In genomic region chr3:112167758-112168157, GRCh38 we compare ENCODE assay signal across 1 cellular context.
TF ChIP-seq lines count a peak whose summit lies in the region.

No MANE protein-coding gene starts in this region.

TF ChIP-seq in GM12878, 131 proteins besides CTCF, POLR2A, EP300 and RAD21 (continued from another document and continues in another):
- no peak for TF ChIP-seq ZBTB40 (IDR thresholded peaks at IDR 0.05; ENCODE audit: borderline replicate concordance)
- TF ChIP-seq, protein P1, sequence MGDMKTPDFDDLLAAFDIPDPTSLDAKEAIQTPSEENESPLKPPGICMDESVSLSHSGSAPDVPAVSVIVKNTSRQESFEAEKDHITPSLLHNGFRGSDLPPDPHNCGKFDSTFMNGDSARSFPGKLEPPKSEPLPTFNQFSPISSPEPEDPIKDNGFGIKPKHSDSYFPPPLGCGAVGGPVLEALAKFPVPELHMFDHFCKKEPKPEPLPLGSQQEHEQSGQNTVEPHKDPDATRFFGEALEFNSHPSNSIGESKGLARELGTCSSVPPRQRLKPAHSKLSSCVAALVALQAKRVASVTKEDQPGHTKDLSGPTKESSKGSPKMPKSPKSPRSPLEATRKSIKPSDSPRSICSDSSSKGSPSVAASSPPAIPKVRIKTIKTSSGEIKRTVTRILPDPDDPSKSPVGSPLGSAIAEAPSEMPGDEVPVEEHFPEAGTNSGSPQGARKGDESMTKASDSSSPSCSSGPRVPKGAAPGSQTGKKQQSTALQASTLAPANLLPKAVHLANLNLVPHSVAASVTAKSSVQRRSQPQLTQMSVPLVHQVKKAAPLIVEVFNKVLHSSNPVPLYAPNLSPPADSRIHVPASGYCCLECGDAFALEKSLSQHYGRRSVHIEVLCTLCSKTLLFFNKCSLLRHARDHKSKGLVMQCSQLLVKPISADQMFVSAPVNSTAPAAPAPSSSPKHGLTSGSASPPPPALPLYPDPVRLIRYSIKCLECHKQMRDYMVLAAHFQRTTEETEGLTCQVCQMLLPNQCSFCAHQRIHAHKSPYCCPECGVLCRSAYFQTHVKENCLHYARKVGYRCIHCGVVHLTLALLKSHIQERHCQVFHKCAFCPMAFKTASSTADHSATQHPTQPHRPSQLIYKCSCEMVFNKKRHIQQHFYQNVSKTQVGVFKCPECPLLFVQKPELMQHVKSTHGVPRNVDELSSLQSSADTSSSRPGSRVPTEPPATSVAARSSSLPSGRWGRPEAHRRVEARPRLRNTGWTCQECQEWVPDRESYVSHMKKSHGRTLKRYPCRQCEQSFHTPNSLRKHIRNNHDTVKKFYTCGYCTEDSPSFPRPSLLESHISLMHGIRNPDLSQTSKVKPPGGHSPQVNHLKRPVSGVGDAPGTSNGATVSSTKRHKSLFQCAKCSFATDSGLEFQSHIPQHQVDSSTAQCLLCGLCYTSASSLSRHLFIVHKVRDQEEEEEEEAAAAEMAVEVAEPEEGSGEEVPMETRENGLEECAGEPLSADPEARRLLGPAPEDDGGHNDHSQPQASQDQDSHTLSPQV (IDR thresholded peaks at IDR 0.05) = no peak
- no peak for TF ChIP-seq ZNF217 (IDR thresholded peaks at IDR 0.05)
- TF ChIP-seq PRDM15 (CRISPR knock-in tag; IDR thresholded peaks at IDR 0.05) = no peak
- TF ChIP-seq RAD51 (IDR thresholded peaks at IDR 0.05) = no peak
- no peak for TF ChIP-seq CREB1 (IDR thresholded peaks at IDR 0.05; ENCODE audit: low read depth)
- no peak for TF ChIP-seq MYC (IDR thresholded peaks at IDR 0.05; ENCODE audit: insufficient read depth, insufficient read length, insufficient replicate concordance, low read length, severe bottlenecking)
- TF ChIP-seq JUNB (IDR thresholded peaks at IDR 0.05) = peak; percentile 30; the same call in 1 of the 2 replicates
- no peak for TF ChIP-seq TARDBP (IDR thresholded peaks at IDR 0.05; ENCODE audit: borderline replicate concordance)
- no peak for TF ChIP-seq EZH2 (IDR thresholded peaks at IDR 0.05; ENCODE audit: borderline replicate concordance, control insufficient read depth, low read depth, low read length)
- no peak for TF ChIP-seq HDAC2 (IDR thresholded peaks at IDR 0.05)
- TF ChIP-seq ZNF207 (IDR thresholded peaks at IDR 0.05; ENCODE audit: borderline replicate concordance) = no peak
- TF ChIP-seq CHD2 (IDR thresholded peaks at IDR 0.05; ENCODE audit: borderline replicate concordance, low read depth, low read length) = no peak
- no peak for TF ChIP-seq IRF3 (IDR thresholded peaks at IDR 0.05)
- no peak for TF ChIP-seq BCL3 (IDR thresholded peaks at IDR 0.05; ENCODE audit: borderline replicate concordance, insufficient read depth, low read depth, low read length, poor library complexity, severe bottlenecking)
- TF ChIP-seq DPF2 (IDR thresholded peaks at IDR 0.05) = peak; percentile 62
- TF ChIP-seq RUNX3 (IDR thresholded peaks at IDR 0.05; ENCODE audit: low read length) = no peak
- TF ChIP-seq PML (IDR thresholded peaks at IDR 0.05; ENCODE audit: low read length) = no peak
- 0 out of 2 replicates have a peak, but pooled peaks have one; percentile 37 for TF ChIP-seq STAT3 (IDR thresholded peaks at IDR 0.05; ENCODE audit: low read depth, low read length)
- no peak for TF ChIP-seq PBX3 (IDR thresholded peaks at IDR 0.05; ENCODE audit: insufficient replicate concordance, low read depth, low read length)
- no peak for TF ChIP-seq SMC3 (IDR thresholded peaks at IDR 0.05; ENCODE audit: borderline replicate concordance, low read length)
- no peak for TF ChIP-seq ETV6 (conservative IDR thresholded peaks at IDR 0.05 in 1 of 2, IDR thresholded peaks at IDR 0.05 in 1 of 2; ENCODE audit: borderline replicate concordance in 1 of 2, low read depth in 1 of 2)
- no peak for TF ChIP-seq RFX5 (IDR thresholded peaks at IDR 0.05; ENCODE audit: low read depth, low read length)
- TF ChIP-seq SUPT20H (IDR thresholded peaks at IDR 0.05; ENCODE audit: borderline replicate concordance, control insufficient read depth, low read depth, low read length) = no peak
- no peak for TF ChIP-seq POLR2AphosphoS5 (IDR thresholded peaks at IDR 0.05; ENCODE audit: low read length)
- no peak for TF ChIP-seq KAT2A (conservative IDR thresholded peaks at IDR 0.05; ENCODE audit: control insufficient read depth, low read depth, low read length)
- no peak for TF ChIP-seq SRF (IDR thresholded peaks at IDR 0.05; ENCODE audit: low read depth in 2 of 2, low read length in 2 of 2)
- TF ChIP-seq RCOR1 (conservative IDR thresholded peaks at IDR 0.05; ENCODE audit: low read depth, low read length) = no peak
- no peak for TF ChIP-seq ZNF274 (IDR thresholded peaks at IDR 0.05; ENCODE audit: insufficient read depth, insufficient read length)
- no peak for TF ChIP-seq GATAD2B (conservative IDR thresholded peaks at IDR 0.05; ENCODE audit: low read depth)
- TF ChIP-seq BMI1 (IDR thresholded peaks at IDR 0.05; ENCODE audit: borderline replicate concordance) = no peak
- TF ChIP-seq NR2C1 (IDR thresholded peaks at IDR 0.05) = no peak
- TF ChIP-seq NR2C2 (IDR thresholded peaks at IDR 0.05; ENCODE audit: borderline replicate concordance, control insufficient read depth, insufficient read length, low read depth) = no peak
- TF ChIP-seq PAX8 (IDR thresholded peaks at IDR 0.05) = no peak
- no peak for TF ChIP-seq NFYA (IDR thresholded peaks at IDR 0.05; ENCODE audit: borderline replicate concordance, low read depth, low read length)
- TF ChIP-seq CEBPB (IDR thresholded peaks at IDR 0.05; ENCODE audit: borderline replicate concordance in 1 of 2, low read depth in 2 of 2, low read length in 2 of 2) = no peak
- TF ChIP-seq, protein P2, sequence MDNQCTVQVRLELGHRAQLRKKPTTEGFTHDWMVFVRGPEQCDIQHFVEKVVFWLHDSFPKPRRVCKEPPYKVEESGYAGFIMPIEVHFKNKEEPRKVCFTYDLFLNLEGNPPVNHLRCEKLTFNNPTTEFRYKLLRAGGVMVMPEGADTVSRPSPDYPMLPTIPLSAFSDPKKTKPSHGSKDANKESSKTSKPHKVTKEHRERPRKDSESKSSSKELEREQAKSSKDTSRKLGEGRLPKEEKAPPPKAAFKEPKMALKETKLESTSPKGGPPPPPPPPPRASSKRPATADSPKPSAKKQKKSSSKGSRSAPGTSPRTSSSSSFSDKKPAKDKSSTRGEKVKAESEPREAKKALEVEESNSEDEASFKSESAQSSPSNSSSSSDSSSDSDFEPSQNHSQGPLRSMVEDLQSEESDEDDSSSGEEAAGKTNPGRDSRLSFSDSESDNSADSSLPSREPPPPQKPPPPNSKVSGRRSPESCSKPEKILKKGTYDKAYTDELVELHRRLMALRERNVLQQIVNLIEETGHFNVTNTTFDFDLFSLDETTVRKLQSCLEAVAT (IDR thresholded peaks at IDR 0.05) = no peak
- no peak for TF ChIP-seq ZZZ3 (IDR thresholded peaks at IDR 0.05; ENCODE audit: control insufficient read depth, insufficient read length, low read depth)
- no peak for TF ChIP-seq TCF3 (IDR thresholded peaks at IDR 0.05; ENCODE audit: borderline replicate concordance, insufficient read depth, low read depth, low read length)
- TF ChIP-seq E4F1 (IDR thresholded peaks at IDR 0.05; ENCODE audit: borderline replicate concordance, partially characterized antibody) = no peak
- TF ChIP-seq CBFB (IDR thresholded peaks at IDR 0.05; ENCODE audit: low read depth) = no peak
- TF ChIP-seq EED (IDR thresholded peaks at IDR 0.05; ENCODE audit: low read depth) = 0 out of 2 replicates have a peak, but pooled peaks have one; percentile 38
- TF ChIP-seq MTA3 (IDR thresholded peaks at IDR 0.05; ENCODE audit: borderline replicate concordance, low read length) = no peak
